1 cellular context compared by ENCODE assay signal in the genomic region with DNA sequence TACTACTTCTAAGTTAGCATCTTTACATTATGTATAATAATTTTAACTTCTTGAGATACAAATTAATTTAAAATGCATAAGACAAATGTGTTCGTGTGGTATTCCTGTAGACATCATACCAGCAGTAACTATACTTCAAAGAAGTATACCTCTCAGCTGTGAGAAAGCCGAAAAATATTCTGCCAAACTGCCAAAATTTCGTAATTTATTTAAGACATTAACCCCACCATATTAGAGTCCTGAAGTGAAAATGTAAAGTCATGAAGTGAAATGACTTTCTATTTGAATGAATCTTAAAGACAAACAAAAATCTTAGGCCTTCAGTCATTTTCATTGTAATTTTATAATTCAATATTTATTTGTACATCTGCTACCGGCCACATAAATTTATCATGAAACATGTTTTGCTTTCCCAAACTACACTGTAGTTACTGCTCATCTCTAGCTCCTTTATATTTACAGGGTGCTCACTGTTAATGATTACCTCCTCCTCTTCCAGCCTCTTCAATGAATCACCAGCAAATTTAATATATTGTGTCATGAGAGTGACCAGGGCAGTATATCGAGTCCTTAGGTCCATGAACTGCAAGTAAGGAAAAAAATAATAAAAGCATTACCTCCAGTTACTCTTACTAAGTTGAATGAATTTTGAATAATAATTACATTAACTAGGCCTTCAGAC.
TF ChIP-seq lines count a peak whose summit lies in the region.

No MANE protein-coding gene starts in this region.

TF ChIP-seq in A549, 52 proteins besides CTCF, POLR2A, EP300 and RAD21 (continued from another document):
- TF ChIP-seq, protein P1, sequence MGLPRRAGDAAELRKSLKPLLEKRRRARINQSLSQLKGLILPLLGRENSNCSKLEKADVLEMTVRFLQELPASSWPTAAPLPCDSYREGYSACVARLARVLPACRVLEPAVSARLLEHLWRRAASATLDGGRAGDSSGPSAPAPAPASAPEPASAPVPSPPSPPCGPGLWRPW (IDR thresholded peaks at IDR 0.05) = no peak
